In genomic region chr1:40539338-40539737, GRCh38 we compare ENCODE assay signal across 17 cellular contexts.
"Had no signal": no experiment of that assay in that cellular context is flagged by ENCODE, and none has a peak within 500 bp of the region (broad histone marks: within the 10 kb centered on the region; RNA-seq: fewer than 3 reads in every experiment).

No MANE protein-coding gene starts in this region.

- H3K9me3 ChIP-seq: ascending aorta, colonic mucosa, tibial nerve had no signal

- H3K36me3 ChIP-seq: colonic mucosa had no signal

- H3K4me3 Mint-ChIP-seq: activated naive CD4-positive, alpha-beta T cell treated with anti-CD3 and anti-CD28 coated beads, Interleukin-2, amount 50 U/mL, for 24 hours; central memory CD8-positive, alpha-beta T cell; nephron progenitor cell; stimulated activated naive CD8-positive, alpha-beta T cell treated with anti-CD3 and anti-CD28 coated beads, Interleukin-15, Interleukin-2, amounts not matched to agents 100 ng/mL and 50 ng/mL, for 24 hours had no signal

- H3K27me3 ChIP-seq: ascending aorta, colonic mucosa, tibial nerve had no signal

- H3K4me3 ChIP-seq: ascending aorta, colonic mucosa, tibial nerve had no signal

- H3K4me1 Mint-ChIP-seq: activated naive CD4-positive, alpha-beta T cell treated with anti-CD3 and anti-CD28 coated beads, Interleukin-2, amount 50 U/mL, for 24 hours; central memory CD8-positive, alpha-beta T cell; nephron progenitor cell had no signal

- H3K27ac ChIP-seq: ascending aorta, colonic mucosa, tibial nerve had no signal

- H3K9me3 Mint-ChIP-seq: activated naive CD4-positive, alpha-beta T cell treated with anti-CD3 and anti-CD28 coated beads, Interleukin-2, amount 50 U/mL, for 24 hours; central memory CD8-positive, alpha-beta T cell had no signal

- DNase-seq: activated CD4-positive, alpha-beta T cell treated with anti-CD3 and anti-CD28 coated beads, Interleukin-2, amount 50 U/mL, for 1 hour; activated CD8-positive, alpha-beta memory T cell treated with anti-CD3 and anti-CD28 coated beads for 24 hours; activated gamma-delta T cell; colonic mucosa; foreskin melanocyte; glutamatergic neuron; hippocampal formation; midbrain; nephron progenitor cell; occipital lobe; posterior cingulate gyrus; stimulated activated CD4-positive, alpha-beta T cell treated with anti-CD3 and anti-CD28 coated beads, Interleukin-1b, Interleukin-23, amount 100 ng/mL, for 48 hours had no signal

- H3K27me3 Mint-ChIP-seq: activated naive CD4-positive, alpha-beta T cell treated with anti-CD3 and anti-CD28 coated beads, Interleukin-2, amount 50 U/mL, for 24 hours; central memory CD8-positive, alpha-beta T cell; stimulated activated naive CD8-positive, alpha-beta T cell treated with anti-CD3 and anti-CD28 coated beads, Interleukin-15, Interleukin-2, amounts not matched to agents 100 ng/mL and 50 ng/mL, for 24 hours had no signal

- H3K4me1 ChIP-seq: ascending aorta, colonic mucosa, tibial nerve had no signal

- H3K27ac Mint-ChIP-seq: activated naive CD4-positive, alpha-beta T cell treated with anti-CD3 and anti-CD28 coated beads, Interleukin-2, amount 50 U/mL, for 24 hours; nephron progenitor cell; stimulated activated naive CD8-positive, alpha-beta T cell treated with anti-CD3 and anti-CD28 coated beads, Interleukin-15, Interleukin-2, amounts not matched to agents 100 ng/mL and 50 ng/mL, for 24 hours had no signal
